31 cellular contexts compared by ENCODE assay signal in the genomic region with DNA sequence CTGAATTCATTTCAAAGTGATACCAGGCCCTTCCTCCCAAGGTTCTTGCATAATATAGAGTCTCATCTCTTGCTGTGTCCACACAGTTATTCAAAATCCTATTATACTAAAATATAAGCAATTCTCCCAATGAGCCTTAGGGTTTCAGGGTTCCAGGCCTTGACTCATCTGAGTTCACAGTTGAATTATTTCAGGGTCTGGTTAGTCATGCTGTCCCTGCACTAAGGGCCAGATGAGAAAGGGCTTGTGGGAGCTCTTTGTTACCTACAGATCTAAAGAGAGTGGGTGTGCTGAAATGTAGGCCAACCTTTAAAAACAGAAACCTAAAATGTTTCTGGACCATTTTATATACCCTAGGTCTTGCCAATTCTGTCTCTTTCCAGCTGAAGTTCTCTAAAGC.
"Had no signal": no experiment of that assay in that cellular context is flagged by ENCODE, and none has a peak within 500 bp of the region (broad histone marks: within the 10 kb centered on the region; RNA-seq: fewer than 3 reads in every experiment).

No MANE protein-coding gene starts in this region.

- H3K4me1 Mint-ChIP-seq: activated CD4-positive, alpha-beta T cell treated with anti-CD3 and anti-CD28 coated beads, Interleukin-2, amount 10 ng/mL, durations not matched to agents 7 days and 5 days; activated naive CD4-positive, alpha-beta T cell treated with anti-CD3 and anti-CD28 coated beads, Interleukin-2, amount 10 ng/mL, durations not matched to agents 7 days and 5 days; activated naive CD8-positive, alpha-beta T cell treated with anti-CD3 and anti-CD28 coated beads, Interleukin-2, amount 50 U/mL, for 24 hours had no signal

- H3K36me3 ChIP-seq: Peyer's patch, SJSA1 had no signal

- H3K36me3 Mint-ChIP-seq: activated naive CD4-positive, alpha-beta T cell treated with anti-CD3 and anti-CD28 coated beads, Interleukin-2, amount 10 ng/mL, durations not matched to agents 7 days and 5 days; activated naive CD8-positive, alpha-beta T cell; brain had no signal

- H3K4me3 Mint-ChIP-seq: activated CD4-positive, alpha-beta T cell treated with anti-CD3 and anti-CD28 coated beads, Interleukin-2, amount 10 ng/mL, durations not matched to agents 7 days and 5 days; activated CD8-positive, alpha-beta T cell treated with anti-CD3 and anti-CD28 coated beads, Interleukin-2, amount 10 ng/mL, durations not matched to agents 7 days and 5 days; activated naive CD4-positive, alpha-beta T cell treated with anti-CD3 and anti-CD28 coated beads, Interleukin-2, amount 10 ng/mL, durations not matched to agents 7 days and 5 days; activated naive CD8-positive, alpha-beta T cell; activated naive CD8-positive, alpha-beta T cell treated with anti-CD3 and anti-CD28 coated beads, Interleukin-2, amount 50 U/mL, for 24 hours; brain; T-helper 1 cell treated with Interleukin-12 subunit alpha and Interleukin-12 subunit beta and Interleukin-4 antibody, amounts not matched to agents 30 μg/mL and 1 μg/mL, for 36 hours; T-helper 2 cell treated with Interferon-gamma antibody and Interleukin-4, amounts not matched to agents 5 μg/mL and 100 μg/mL, for 36 hours had no signal

- H3K27me3 ChIP-seq: Peyer's patch, SJSA1 had no signal

- H3K4me3 ChIP-seq: Peyer's patch, SJSA1 had no signal

- ATAC-seq: activated CD8-positive, alpha-beta T cell treated with anti-CD3 and anti-CD28 coated beads, Interleukin-2, amount 10 ng/mL, durations not matched to agents 7 days and 5 days; activated naive CD8-positive, alpha-beta T cell treated with anti-CD3 and anti-CD28 coated beads, Interleukin-2, amount 50 U/mL, for 24 hours; PC-3 had no signal

- DNase-seq: activated CD4-positive, alpha-beta T cell treated with anti-CD3 and anti-CD28 coated beads, Interleukin-2, amount 10 ng/mL, durations not matched to agents 7 days and 5 days; activated CD4-positive, alpha-beta T cell treated with anti-CD3 and anti-CD28 coated beads, Interleukin-2, amount 50 U/mL, for 48 hours; activated CD8-positive, alpha-beta T cell treated with anti-CD3 and anti-CD28 coated beads, Interleukin-2, amount 10 ng/mL, durations not matched to agents 7 days and 5 days; activated effector memory CD4-positive, alpha-beta T cell treated with Interleukin-2 at 50 U/mL for 16 hours; activated naive CD4-positive, alpha-beta T cell treated with anti-CD3 and anti-CD28 coated beads, Interleukin-2, amount 10 ng/mL, durations not matched to agents 7 days and 5 days; activated naive CD8-positive, alpha-beta T cell treated with anti-CD3 and anti-CD28 coated beads, Interleukin-2, amount 50 U/mL, for 24 hours; activated T-cell treated with anti-CD3 and anti-CD28 coated beads, Interleukin-2, amount 50 U/mL, for 48 hours; Kasumi-1; KG1; MM.1S; MV-4-11; NCI-H1092; NCI-H1436 treated with DMSO at 0.1 percent for 48 hours; NCI-H1694 treated with DMSO at 0.1 percent for 48 hours; NCI-H2029; NCI-H2107; NCI-H2171; NCI-H510A; NCI-H526; NCI-H748 treated with DMSO at 0.1 percent for 48 hours; NK-92 treated with Interleukin-12 subunit alpha and Interleukin-12 subunit beta, amount 100 ng/mL, for 24 hours; PC-3; Peyer's patch; RPMI8226; SHP77 treated with DMSO at 0.1 percent for 48 hours; SK-N-SH had no signal

- H3K4me1 ChIP-seq: Peyer's patch, SJSA1 had no signal

- H3K27ac ChIP-seq: Peyer's patch, SJSA1 had no signal

- H3K27ac Mint-ChIP-seq: activated CD4-positive, alpha-beta T cell treated with anti-CD3 and anti-CD28 coated beads, Interleukin-2, amount 10 ng/mL, durations not matched to agents 7 days and 5 days; activated CD8-positive, alpha-beta T cell treated with anti-CD3 and anti-CD28 coated beads, Interleukin-2, amount 10 ng/mL, durations not matched to agents 7 days and 5 days; activated naive CD4-positive, alpha-beta T cell treated with anti-CD3 and anti-CD28 coated beads, Interleukin-2, amount 10 ng/mL, durations not matched to agents 7 days and 5 days; activated naive CD8-positive, alpha-beta T cell; activated naive CD8-positive, alpha-beta T cell treated with anti-CD3 and anti-CD28 coated beads, Interleukin-2, amount 50 U/mL, for 24 hours; brain; T-helper 1 cell treated with Interleukin-12 subunit alpha and Interleukin-12 subunit beta and Interleukin-4 antibody, amounts not matched to agents 30 μg/mL and 1 μg/mL, for 36 hours; T-helper 2 cell treated with Interferon-gamma antibody and Interleukin-4, amounts not matched to agents 5 μg/mL and 100 μg/mL, for 36 hours had no signal

- H3K9me3 Mint-ChIP-seq: activated CD4-positive, alpha-beta T cell treated with anti-CD3 and anti-CD28 coated beads, Interleukin-2, amount 10 ng/mL, durations not matched to agents 7 days and 5 days; activated naive CD4-positive, alpha-beta T cell treated with anti-CD3 and anti-CD28 coated beads, Interleukin-2, amount 10 ng/mL, durations not matched to agents 7 days and 5 days; activated naive CD8-positive, alpha-beta T cell treated with anti-CD3 and anti-CD28 coated beads, Interleukin-2, amount 50 U/mL, for 24 hours; brain; T-helper 1 cell treated with Interleukin-12 subunit alpha and Interleukin-12 subunit beta and Interleukin-4 antibody, amounts not matched to agents 30 μg/mL and 1 μg/mL, for 36 hours; T-helper 2 cell treated with Interferon-gamma antibody and Interleukin-4, amounts not matched to agents 5 μg/mL and 100 μg/mL, for 36 hours had no signal

- H3K9me3 ChIP-seq: Peyer's patch, SJSA1, SK-N-SH had no signal

- H3K27me3 Mint-ChIP-seq: activated CD4-positive, alpha-beta T cell treated with anti-CD3 and anti-CD28 coated beads, Interleukin-2, amount 10 ng/mL, durations not matched to agents 7 days and 5 days; activated naive CD4-positive, alpha-beta T cell treated with anti-CD3 and anti-CD28 coated beads, Interleukin-2, amount 10 ng/mL, durations not matched to agents 7 days and 5 days; activated naive CD8-positive, alpha-beta T cell; activated naive CD8-positive, alpha-beta T cell treated with anti-CD3 and anti-CD28 coated beads, Interleukin-2, amount 50 U/mL, for 24 hours; brain had no signal

- H3K9ac ChIP-seq: SK-N-SH had no signal

- H3K4me2 ChIP-seq: SK-N-SH had no signal
